ENCODE assay signal across 27 cellular contexts in the genomic region with DNA sequence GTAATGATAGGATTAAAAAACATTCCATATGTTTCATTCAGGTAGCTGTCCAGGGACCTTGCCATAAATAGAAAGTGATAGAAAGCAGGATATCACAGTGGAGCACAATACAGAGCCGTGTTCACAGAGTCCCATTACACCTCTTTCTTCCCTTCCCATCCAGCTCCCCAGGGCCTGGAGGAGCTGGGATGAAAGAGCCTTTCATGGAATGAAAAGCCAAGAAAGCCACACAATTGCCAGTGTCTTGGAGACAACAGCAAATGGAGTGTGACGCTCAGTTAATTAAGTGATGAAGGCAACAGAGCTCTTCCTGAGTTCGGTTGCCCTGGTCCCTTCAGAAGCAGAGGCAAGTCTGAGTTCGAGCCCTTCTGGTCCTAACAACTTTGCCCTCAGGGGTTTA.
"Had no signal": no experiment of that assay in that cellular context is flagged by ENCODE, and none has a peak within 500 bp of the region (broad histone marks: within the 10 kb centered on the region; RNA-seq: fewer than 3 reads in every experiment).

No MANE protein-coding gene starts in this region.

- H3K4me3 Mint-ChIP-seq: activated CD8-positive, alpha-beta T cell treated with anti-CD3 and anti-CD28 coated beads, Interleukin-2, amount 10 ng/mL, durations not matched to agents 7 days and 5 days; activated naive CD4-positive, alpha-beta T cell treated with anti-CD3 and anti-CD28 coated beads, Interleukin-2, amount 50 U/mL, for 24 hours; T-helper 1 cell treated with Interleukin-12 subunit alpha and Interleukin-12 subunit beta and Interleukin-4 antibody, amounts not matched to agents 30 μg/mL and 1 μg/mL, for 36 hours; WTC11 had no signal

- H3K4me1 Mint-ChIP-seq: activated naive CD4-positive, alpha-beta T cell treated with anti-CD3 and anti-CD28 coated beads, Interleukin-2, amount 50 U/mL, for 24 hours; WTC11 had no signal

- H3K36me3 ChIP-seq: ascending aorta, SJCRH30 had no signal

- DNase-seq: activated CD4-positive, alpha-beta T cell treated with anti-CD3 and anti-CD28 coated beads for 48 hours; activated CD4-positive, alpha-beta T cell treated with anti-CD3 and anti-CD28 coated beads, Interleukin-2, amount 50 U/mL, for 4 hours; activated CD4-positive, CD25-positive, alpha-beta regulatory T cell treated with anti-CD3 and anti-CD28 coated beads, Interleukin-2, amount 50 U/mL, for 72 hours; activated CD8-positive, alpha-beta memory T cell treated with anti-CD3 and anti-CD28 coated beads, Interleukin-2, amount 50 U/mL, for 48 hours; activated CD8-positive, alpha-beta T cell treated with anti-CD3 and anti-CD28 coated beads, Interleukin-2, amount 10 ng/mL, durations not matched to agents 7 days and 5 days; activated naive CD4-positive, alpha-beta T cell; activated T-cell treated with anti-CD3 and anti-CD28 coated beads, Interleukin-2, amount 50 U/mL, for 1 hour; amniotic stem cell; body of pancreas; Karpas-422; NCI-H1105 treated with DMSO at 0.1 percent for 48 hours; NCI-H146; NCI-H187 treated with DMSO at 0.1 percent for 48 hours; NCI-H345; NCI-H510A; NCI-H69; NK-92 treated with Interleukin-12 subunit alpha and Interleukin-12 subunit beta, amount 100 ng/mL, for 24 hours; OCI-M1; Right ventricle myocardium superior; SJCRH30 had no signal

- H3K27ac ChIP-seq: ascending aorta, body of pancreas, RWPE1, SJCRH30 had no signal

- H3K9me3 ChIP-seq: ascending aorta, body of pancreas, SJCRH30 had no signal

- H3K27me3 ChIP-seq: ascending aorta, body of pancreas, SJCRH30 had no signal

- H3K9me3 Mint-ChIP-seq: activated naive CD4-positive, alpha-beta T cell treated with anti-CD3 and anti-CD28 coated beads, Interleukin-2, amount 50 U/mL, for 24 hours; T-helper 1 cell treated with Interleukin-12 subunit alpha and Interleukin-12 subunit beta and Interleukin-4 antibody, amounts not matched to agents 30 μg/mL and 1 μg/mL, for 36 hours; WTC11 had no signal

- H3K4me3 ChIP-seq: ascending aorta, body of pancreas, K562, SJCRH30 had no signal

- H3K27me3 Mint-ChIP-seq: activated naive CD4-positive, alpha-beta T cell treated with anti-CD3 and anti-CD28 coated beads, Interleukin-2, amount 50 U/mL, for 24 hours had no signal

- ATAC-seq: activated CD8-positive, alpha-beta T cell treated with anti-CD3 and anti-CD28 coated beads, Interleukin-2, amount 10 ng/mL, durations not matched to agents 7 days and 5 days; body of pancreas; K562; Panc1; WTC11 had no signal

- H3K27ac Mint-ChIP-seq: activated CD8-positive, alpha-beta T cell treated with anti-CD3 and anti-CD28 coated beads, Interleukin-2, amount 10 ng/mL, durations not matched to agents 7 days and 5 days; activated naive CD4-positive, alpha-beta T cell treated with anti-CD3 and anti-CD28 coated beads, Interleukin-2, amount 50 U/mL, for 24 hours; T-helper 1 cell treated with Interleukin-12 subunit alpha and Interleukin-12 subunit beta and Interleukin-4 antibody, amounts not matched to agents 30 μg/mL and 1 μg/mL, for 36 hours; WTC11 had no signal

- H3K4me1 ChIP-seq: ascending aorta, body of pancreas, SJCRH30 had no signal

- H3K36me3 Mint-ChIP-seq: activated naive CD4-positive, alpha-beta T cell treated with anti-CD3 and anti-CD28 coated beads, Interleukin-2, amount 50 U/mL, for 24 hours; WTC11 had no signal
